ENCODE assay signal across 14 cellular contexts in genomic region chr1:201267481-201268229, GRCh38. TPM values are rescaled to one million over a fixed set of nuclear protein-coding genes. Genes with fewer than 3 reads are reported as not detected.
DNase-seq lines count a peak whose midpoint lies in the region; TF ChIP-seq lines count a peak whose summit lies in the region.
"Had no signal": no experiment of that assay in that cellular context is flagged by ENCODE, and none has a peak within 500 bp of the region (broad histone marks: within the 10 kb centered on the region; RNA-seq: fewer than 3 reads in every experiment).

No MANE protein-coding gene starts in this region.

- POLR2A ChIA-PET in RWPE1 (lab: Yijun Ruan, JAX; ENCODE audit: low non-redundant PET): interaction anchor here (2.1 kb wide), 1 partner anchor 16 kb away, joined by 6 read pairs; the partner anchor contains the start of gene PKP1

- TF ChIP-seq CTCF in RWPE1 (conservative IDR thresholded peaks at IDR 0.05; ENCODE audit: low read depth): no peak
- peak; percentile 9 for TF ChIP-seq CTCF in epithelial cell of esophagus (IDR thresholded peaks at IDR 0.05; ENCODE audit: insufficient read depth, low read depth, low read length, missing control alignments)

- DNase-seq in ELR (ENCODE audit: low read depth) (peak; percentile 95), RWPE1 (ENCODE audit: low spot score) (no peak), epithelial cell of esophagus (ENCODE audit: low read depth) (peak; percentile 91), posterior vena cava (ENCODE audit: low spot score) (peak; percentile 12), Kasumi-1 (lab: John Stamatoyannopoulos, UW) (no peak), GM19238 (ENCODE audit: insufficient read length, low spot score) (no peak), D341Med (ENCODE audit: low spot score) (no peak)
- no peak for DNase-seq in activated naive CD4-positive, alpha-beta T cell treated with anti-CD3 and anti-CD28 coated beads, Interleukin-2, amount 50 U/mL, for 16 hours
- DNase-seq: DMS79 treated with DMSO at 0.1 percent for 48 hours, immature natural killer cell, NCI-H2227 treated with DMSO at 0.1 percent for 48 hours, occipital lobe had no signal

- intact Hi-C loops in posterior vena cava (cut with DNase I): no loop called here

- CTCF ChIA-PET in RWPE1 (lab: Yijun Ruan, JAX): interaction anchor here (0.7 to 3.6 kb wide), 4 partner anchors 13 to 1731 kb away, joined by 4 to 17 read pairs (median 7); partner anchors contain the start of gene PKP1

- H3K27ac ChIP-seq in RWPE1: peak overlapping the region; percentile 81
- H3K27ac ChIP-seq: KMS-11 had no signal

- H3K4me3 ChIP-seq in epithelial cell of esophagus (ENCODE audit: low read length): no peak overlapping the region
- H3K4me3 ChIP-seq: SJCRH30 had no signal

RNA-seq across cellular contexts. Expression of gene PKP1, which starts 15.7 kb away (rescaled TPM):
- total RNA-seq in posterior vena cava: 1 to 10 TPM in 1 of 2 donors, under 1 TPM in 1; 0.83 to 2.8 TPM
- total RNA-seq: SJCRH30 had no signal

Comparison
In these comparisons a context has a peak if more than half of its experiments do, and no peak if none do; other contexts are left out.
1. DNase-seq: peak in ELR (single experiment), epithelial cell of esophagus (single experiment) and posterior vena cava (single experiment); none in RWPE1 (single experiment), Kasumi-1 (0 of 2), activated naive CD4-positive, alpha-beta T cell treated with anti-CD3 and anti-CD28 coated beads, Interleukin-2, amount 50 U/mL, for 16 hours (single experiment), GM19238 (single experiment) and D341Med (single experiment).